ENCODE assay signal across 14 cellular contexts in the genomic region with DNA sequence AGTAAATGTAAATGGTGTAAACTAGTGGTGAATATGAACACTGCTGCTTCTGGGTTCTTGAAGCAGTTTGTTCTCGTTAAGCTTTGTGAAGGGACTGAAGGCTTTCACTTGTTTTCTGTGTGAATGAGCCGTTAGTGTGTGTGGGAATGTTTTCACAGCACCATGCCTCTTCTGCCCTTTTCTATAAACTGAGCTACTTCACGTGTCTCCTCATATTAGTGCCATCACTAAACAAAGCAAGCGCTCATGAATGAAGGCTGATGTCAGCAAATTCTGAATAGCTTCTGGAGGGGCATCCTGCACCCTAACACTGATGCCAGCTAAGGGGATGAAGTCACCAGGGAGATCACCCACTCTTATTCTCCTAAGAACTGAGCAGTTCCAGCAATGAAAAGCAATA.
"Had no signal": no experiment of that assay in that cellular context is flagged by ENCODE, and none has a peak within 500 bp of the region (broad histone marks: within the 10 kb centered on the region; RNA-seq: fewer than 3 reads in every experiment).

No MANE protein-coding gene starts in this region.

- H3K9me3 Mint-ChIP-seq: activated naive CD8-positive, alpha-beta T cell treated with anti-CD3 and anti-CD28 coated beads, Interleukin-2, amount 10 ng/mL, durations not matched to agents 7 days and 5 days had no signal

- H3K27me3 ChIP-seq: breast epithelium, dorsolateral prefrontal cortex, pancreas, transverse colon had no signal

- DNase-seq: activated CD4-positive, alpha-beta T cell treated with anti-CD3 and anti-CD28 coated beads, Interleukin-2, amount 50 U/mL, for 1 hour; activated naive CD4-positive, alpha-beta T cell; activated naive CD8-positive, alpha-beta T cell treated with anti-CD3 and anti-CD28 coated beads, Interleukin-2, amount 10 ng/mL, durations not matched to agents 7 days and 5 days; dorsolateral prefrontal cortex; erythroblast; left ventricle myocardium inferior; mesenchymal stem cell; nephron progenitor cell; pancreas; stimulated activated CD4-positive, alpha-beta T cell treated with anti-CD3 and anti-CD28 coated beads, Interleukin-2, amount 100 ng/mL, for 48 hours; stimulated activated naive CD4-positive, alpha-beta T cell; transverse colon had no signal

- H3K36me3 Mint-ChIP-seq: activated naive CD8-positive, alpha-beta T cell treated with anti-CD3 and anti-CD28 coated beads, Interleukin-2, amount 10 ng/mL, durations not matched to agents 7 days and 5 days had no signal

- H3K4me3 Mint-ChIP-seq: activated naive CD8-positive, alpha-beta T cell treated with anti-CD3 and anti-CD28 coated beads, Interleukin-2, amount 10 ng/mL, durations not matched to agents 7 days and 5 days; nephron progenitor cell had no signal

- H3K9me3 ChIP-seq: breast epithelium, pancreas, transverse colon had no signal

- H3K4me1 Mint-ChIP-seq: activated naive CD8-positive, alpha-beta T cell treated with anti-CD3 and anti-CD28 coated beads, Interleukin-2, amount 10 ng/mL, durations not matched to agents 7 days and 5 days; nephron progenitor cell had no signal

- H3K4me3 ChIP-seq: breast epithelium, left ventricle myocardium inferior, pancreas, transverse colon had no signal

- ATAC-seq: activated CD4-positive, CD25-positive, alpha-beta regulatory T cell treated with anti-CD3 and anti-CD28 coated beads, Interleukin-2, amount 50 U/mL, for 24 hours; pancreas had no signal

- H3K4me1 ChIP-seq: breast epithelium, transverse colon had no signal

- H3K27me3 Mint-ChIP-seq: activated naive CD8-positive, alpha-beta T cell treated with anti-CD3 and anti-CD28 coated beads, Interleukin-2, amount 10 ng/mL, durations not matched to agents 7 days and 5 days had no signal

- FAIRE-seq: pancreas had no signal

- H3K27ac Mint-ChIP-seq: activated naive CD8-positive, alpha-beta T cell treated with anti-CD3 and anti-CD28 coated beads, Interleukin-2, amount 10 ng/mL, durations not matched to agents 7 days and 5 days; nephron progenitor cell had no signal

- H3K36me3 ChIP-seq: breast epithelium, left ventricle myocardium inferior, pancreas, transverse colon had no signal

- H3K27ac ChIP-seq: breast epithelium, pancreas, transverse colon had no signal
